In the genomic region with DNA sequence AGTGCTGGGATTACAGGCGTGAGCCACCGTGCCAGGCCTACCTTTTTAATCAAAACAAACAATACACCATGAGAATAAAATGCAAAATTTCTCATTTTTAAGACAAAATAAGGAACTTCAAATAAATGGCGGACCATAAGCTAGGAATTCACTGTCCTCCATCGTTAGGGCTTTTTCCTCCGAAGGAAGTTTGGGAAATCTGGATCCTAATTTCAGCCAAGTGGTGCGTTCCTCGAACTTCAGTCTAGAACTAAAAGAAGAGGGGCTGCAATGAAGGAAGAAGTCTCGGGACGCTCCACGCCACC, we compare ENCODE assay signal across 9 cellular contexts. TPM values are rescaled to one million over a fixed set of nuclear protein-coding genes. Genes with fewer than 3 reads are reported as not detected.
DNase-seq lines count a peak whose midpoint lies in the region; ATAC-seq and TF ChIP-seq lines count a peak whose summit lies in the region.
"Had no signal": no experiment of that assay in that cellular context is flagged by ENCODE, and none has a peak within 500 bp of the region (broad histone marks: within the 10 kb centered on the region; RNA-seq: fewer than 3 reads in every experiment).

No MANE protein-coding gene starts in this region.

- H3K36me3 ChIP-seq in DND-41 (ENCODE audit: insufficient read depth, low read length) (no peaks in the 10 kb centered on the region), RWPE2 (ENCODE audit: low read depth) (peaks cover 15% of the 10 kb centered on the region)

- H3K9me3 ChIP-seq in DND-41 (ENCODE audit: insufficient read depth, low read length, severe bottlenecking): no peaks in the 10 kb centered on the region
- no peaks in the 10 kb centered on the region for H3K9me3 ChIP-seq in RWPE2 (ENCODE audit: severe bottlenecking)

- H3K9me3 Mint-ChIP-seq in progenitor cell of endocrine pancreas (ENCODE audit: low read depth): no peaks in the 10 kb centered on the region

- peak overlapping the region; percentile 91; the same call in 1 of the 2 replicates for H3K4me2 ChIP-seq in DND-41 (ENCODE audit: insufficient read depth, low read length)

- H3K4me1 ChIP-seq in DND-41 (ENCODE audit: insufficient read depth, low read length): peaks cover 25% of the 10 kb centered on the region
- peaks cover 13% of the 10 kb centered on the region for H3K4me1 ChIP-seq in RWPE2 (ENCODE audit: insufficient read depth, poor library complexity, severe bottlenecking)

- no peak overlapping the region for H3K27ac ChIP-seq in DND-41 (ENCODE audit: low read length)
- peak overlapping the region; percentile 43 for H3K27ac ChIP-seq in RWPE2 (ENCODE audit: poor library complexity, severe bottlenecking)

- no peak for DNase-seq in DND-41
- DNase-seq in RWPE2 (ENCODE audit: low spot score): no peak
- DNase-seq in epithelial cell of proximal tubule (ENCODE audit: low read depth): no peak
- no peak for DNase-seq in progenitor cell of endocrine pancreas (ENCODE audit: low spot score, unreplicated experiment)
- DNase-seq in NCI-H345 treated with DMSO at 0.1 percent for 48 hours (lab: John Stamatoyannopoulos, UW; ENCODE audit: unreplicated experiment): no peak
- DNase-seq in germinal center (ENCODE audit: low spot score): no peak

- H3K4me3 Mint-ChIP-seq in progenitor cell of endocrine pancreas (ENCODE audit: low read depth): peak overlapping the region; percentile 91

- H3K36me3 Mint-ChIP-seq in progenitor cell of endocrine pancreas (ENCODE audit: insufficient read depth): no peaks in the 10 kb centered on the region

- TF ChIP-seq CTCF in DND-41 (IDR thresholded peaks at IDR 0.05; ENCODE audit: borderline replicate concordance, extremely low read depth, low read length, poor library complexity, severe bottlenecking) (no peak), RWPE2 (IDR thresholded peaks at IDR 0.05; ENCODE audit: poor library complexity, severe bottlenecking) (no peak), epithelial cell of proximal tubule (conservative IDR thresholded peaks at IDR 0.05; ENCODE audit: low read depth, low read length) (no peak), progenitor cell of endocrine pancreas (IDR thresholded peaks at IDR 0.05; ENCODE audit: unreplicated experiment) (no peak)

- H3K27me3 ChIP-seq in DND-41 (ENCODE audit: insufficient read depth, low read length, poor library complexity): no peaks in the 10 kb centered on the region
- H3K27me3 ChIP-seq in RWPE2 (ENCODE audit: insufficient read depth, poor library complexity, severe bottlenecking): no peaks in the 10 kb centered on the region

- H3K4me3 ChIP-seq in DND-41 (ENCODE audit: low read depth in 1 of 2, low read length in 2 of 2) (no peak overlapping the region), RWPE2 (ENCODE audit: severe bottlenecking) (peak overlapping the region; percentile 74), epithelial cell of proximal tubule (ENCODE audit: low read depth, low read length) (peak overlapping the region; percentile 94)

- H4K20me1 ChIP-seq in DND-41 (ENCODE audit: insufficient read depth, low read length): no peaks in the 10 kb centered on the region

- H3K9ac ChIP-seq in DND-41 (ENCODE audit: low read depth, low read length): no peak overlapping the region

- H3K79me2 ChIP-seq in DND-41 (ENCODE audit: insufficient read depth, low read length): peaks cover 8% of the 10 kb centered on the region

- peak overlapping the region; percentile 92 for H3K27ac Mint-ChIP-seq in progenitor cell of endocrine pancreas

- H3K27me3 Mint-ChIP-seq in progenitor cell of endocrine pancreas: no peaks in the 10 kb centered on the region

- H3K4me1 Mint-ChIP-seq in progenitor cell of endocrine pancreas (ENCODE audit: low read depth): peaks cover 13% of the 10 kb centered on the region

- no peak overlapping the region for H2AFZ ChIP-seq in DND-41 (ENCODE audit: low read depth, low read length)

- ATAC-seq in DND-41 (ENCODE audit: insufficient read depth, low read depth) (no peak), RWPE2 (ENCODE audit: low read depth) (no peak), HG02571 (IDR thresholded peaks at IDR 0.05; ENCODE audit: unreplicated experiment) (no peak), HG03175 (IDR thresholded peaks at IDR 0.05; ENCODE audit: unreplicated experiment) (no peak)

RNA-seq across cellular contexts. Expression of a gene that starts 0.3 kb away (rescaled TPM):
- total RNA-seq in epithelial cell of proximal tubule (not detected in 2 replicates), progenitor cell of endocrine pancreas (not detected in 2 replicates)
- total RNA-seq: dermis blood vessel endothelial cell had no signal

RNA-seq across cellular contexts. Expression of a gene that starts 0.8 kb away (rescaled TPM):
- total RNA-seq in epithelial cell of proximal tubule (75.2 and 97.4 TPM in 2 replicates), progenitor cell of endocrine pancreas (89.3 and 89.6 TPM in 2 replicates)

Comparison
In these comparisons a context has a peak if more than half of its experiments do, and no peak if none do; other contexts are left out.
1. H3K4me3 ChIP-seq: peak in RWPE2 (single experiment) and epithelial cell of proximal tubule (single experiment); none in DND-41 (0 of 2).